In genomic region chr9:92438900-92439526, GRCh38 we compare ENCODE assay signal across 11 cellular contexts. TPM values are rescaled to one million over a fixed set of nuclear protein-coding genes. Genes with fewer than 3 reads are reported as not detected.
DNase-seq lines count a peak whose midpoint lies in the region; ATAC-seq, FAIRE-seq and TF ChIP-seq lines count a peak whose summit lies in the region.
"Had no signal": no experiment of that assay in that cellular context is flagged by ENCODE, and none has a peak within 500 bp of the region (broad histone marks: within the 10 kb centered on the region; RNA-seq: fewer than 3 reads in every experiment).

No MANE protein-coding gene starts in this region.

- FAIRE-seq in GM12891 (lab: Jason Lieb, UNC), result no peak

- TF ChIP-seq CTCF in HCT116 (IDR thresholded peaks at IDR 0.05 in 2 of 3, conservative IDR thresholded peaks at IDR 0.05 in 1 of 3; ENCODE audit: borderline replicate concordance in 1 of 3, insufficient read depth in 1 of 3, low read depth in 2 of 3, low read length in 2 of 3) (peak in 1 of 3 experiments; percentile 62; a peak in 2 of 6 replicates), astrocyte of the cerebellum (IDR thresholded peaks at IDR 0.05; ENCODE audit: low read depth, low read length, missing control alignments) (peak; percentile 15), lower lobe of right lung (IDR thresholded peaks at IDR 0.05) (peak; percentile 31), brain microvascular endothelial cell (IDR thresholded peaks at IDR 0.05; ENCODE audit: low read depth, low read length, missing control alignments) (no peak)

- H3K79me2 ChIP-seq in HCT116 (ENCODE audit: insufficient read depth, low read length), result no peaks in the 10 kb centered on the region

- no peaks in the 10 kb centered on the region for H3K27me3 ChIP-seq in HCT116 (ENCODE audit: insufficient read depth, low read length)
- no peaks in the 10 kb centered on the region for H3K27me3 ChIP-seq in lower lobe of right lung (ENCODE audit: low read depth)
- H3K27me3 ChIP-seq in brain microvascular endothelial cell (replicated peaks), result no peaks in the 10 kb centered on the region
- H3K27me3 ChIP-seq: thyroid gland had no signal

- no peaks in the 10 kb centered on the region for H3K4me1 ChIP-seq in HCT116 (ENCODE audit: control insufficient read depth in 1 of 2, insufficient read depth in 2 of 2, low read length in 2 of 2)
- no peaks in the 10 kb centered on the region for H3K4me1 ChIP-seq in lower lobe of right lung
- H3K4me1 ChIP-seq: thyroid gland had no signal

- in situ Hi-C loops in astrocyte of the cerebellum (cut with HindIII; ENCODE audit: low sequenced_read_pairs) (no loop called here), brain microvascular endothelial cell (cut with HindIII; ENCODE audit: low pct_ligation_motif_present, low sequenced_read_pairs) (no loop called here)

- H3K9me2 ChIP-seq in HCT116 (ENCODE audit: insufficient read depth), result no peaks in the 10 kb centered on the region

- CTCF ChIA-PET in HCT116 (lab: Charles Lee), result interaction anchor here (0.7 to 2.4 kb wide), 6 partner anchors 12 to 300 kb away, joined by 3 to 24 read pairs (median 4); partner anchors contain the start of gene CENPP

- H3K36me3 ChIP-seq in HCT116 (ENCODE audit: control insufficient read depth in 1 of 2, insufficient read depth in 2 of 2, low read length in 2 of 2) (no peaks in the 10 kb centered on the region), lower lobe of right lung (no peaks in the 10 kb centered on the region), brain microvascular endothelial cell (replicated peaks) (no peaks in the 10 kb centered on the region)
- H3K36me3 ChIP-seq: thyroid gland had no signal

- intact Hi-C loops in HCT116 (cut with micrococcal nuclease), result loop anchor here (2.0 to 5.0 kb wide), 2 partner anchors 110 to 302 kb away; no protein-coding TSS in a partner anchor
- intact Hi-C loops in lower lobe of right lung (cut with DNase I), result no loop called here

- DNase-seq in AG20443 (ENCODE audit: low spot score) (peak; percentile 22), HCT116 (ENCODE audit: low read depth, low spot score) (peak; percentile 3), astrocyte of the cerebellum (ENCODE audit: low read depth) (peak; percentile 12), lower lobe of right lung (no peak), brain microvascular endothelial cell (no peak), GM12891 (ENCODE audit: insufficient read length, low spot score) (no peak), 8988T (no peak)
- DNase-seq: activated effector memory CD4-positive, alpha-beta T cell treated with Interleukin-2 at 50 U/mL for 16 hours; thyroid gland had no signal

- H3K9me3 ChIP-seq in HCT116 (ENCODE audit: control insufficient read depth in 1 of 2, insufficient read depth in 1 of 2, low read depth in 1 of 2, low read length in 2 of 2), result no peaks in the 10 kb centered on the region
- no peaks in the 10 kb centered on the region for H3K9me3 ChIP-seq in lower lobe of right lung
- H3K9me3 ChIP-seq: thyroid gland had no signal

- H3K4me3 ChIP-seq in HCT116 (replicated peaks in 1 of 2; ENCODE audit: low read depth in 1 of 2, low read length in 2 of 2) (no peak overlapping the region), astrocyte of the cerebellum (ENCODE audit: low read depth, low read length) (no peak overlapping the region), lower lobe of right lung (no peak overlapping the region), brain microvascular endothelial cell (ENCODE audit: low read depth, low read length) (no peak overlapping the region)
- H3K4me3 ChIP-seq: thyroid gland had no signal

- no peak overlapping the region for H3K9ac ChIP-seq in HCT116 (ENCODE audit: low read length)

- TF ChIP-seq POLR2A in HCT116 (IDR thresholded peaks at IDR 0.05; ENCODE audit: borderline replicate concordance, extremely low read depth, insufficient read depth, insufficient read length) (no peak), GM12891 (IDR thresholded peaks at IDR 0.05; ENCODE audit: low read depth, low read length) (no peak)

- H3K27ac ChIP-seq in HCT116 (ENCODE audit: low read depth, low read length) (no peak overlapping the region), lower lobe of right lung (no peak overlapping the region), brain microvascular endothelial cell (no peak overlapping the region)
- H3K27ac ChIP-seq: thyroid gland had no signal

- H2AFZ ChIP-seq in HCT116 (ENCODE audit: low read depth, low read length, poor library complexity, severe bottlenecking), result no peak overlapping the region

- peak; percentile 59 for TF ChIP-seq RAD21 in HCT116 (IDR thresholded peaks at IDR 0.05; ENCODE audit: low read depth)

- POLR2A ChIA-PET in HCT116 (lab: Charles Lee), result interaction anchor here (1.2 kb wide), 1 partner anchor 113 kb away, joined by 4 read pairs; the partner anchor contains the start of gene CENPP

- H4K20me1 ChIP-seq in HCT116 (ENCODE audit: insufficient read depth), result no peaks in the 10 kb centered on the region

- ATAC-seq in HCT116, result no peak
- ATAC-seq in lower lobe of right lung, result no peak
- ATAC-seq in HG02884 (IDR thresholded peaks at IDR 0.05; ENCODE audit: unreplicated experiment), result no peak

- BruUV-seq in HCT116 (replicated peaks; lab: Mats Ljungman, UMichigan), result no TSS peak

- RAD21 ChIA-PET in HCT116 (lab: Charles Lee; ENCODE audit: low non-redundant PET in 1 of 2, low total read pairs in 2 of 2, uncharacterized antibody in 2 of 2, unreplicated experiment in 2 of 2), result interaction anchor here in 1 of 2 experiments (0.8 kb wide), 1 partner anchor 111 kb away, joined by 3 read pairs; no protein-coding TSS in a partner anchor

- no peak overlapping the region for H3K4me2 ChIP-seq in HCT116 (ENCODE audit: low read length)

TF ChIP-seq in HCT116, 20 proteins besides CTCF, POLR2A, EP300 and RAD21:
- TF ChIP-seq FOSL1 (IDR thresholded peaks at IDR 0.05; ENCODE audit: low read depth), result no peak
- no peak for TF ChIP-seq ZFX (IDR thresholded peaks at IDR 0.05)
- no peak for TF ChIP-seq EZH2phosphoT487 (IDR thresholded peaks at IDR 0.05; ENCODE audit: borderline replicate concordance)
- no peak for TF ChIP-seq SP1 (IDR thresholded peaks at IDR 0.05; ENCODE audit: low read depth)
- no peak for TF ChIP-seq EZH2 (IDR thresholded peaks at IDR 0.05)
- TF ChIP-seq SRF (IDR thresholded peaks at IDR 0.05; ENCODE audit: low read depth), result no peak
- no peak for TF ChIP-seq CEBPB (IDR thresholded peaks at IDR 0.05; ENCODE audit: low read depth)
- no peak for TF ChIP-seq EGR1 (IDR thresholded peaks at IDR 0.05; ENCODE audit: low read depth)
- TF ChIP-seq ZNF274 (IDR thresholded peaks at IDR 0.05; ENCODE audit: low read depth, low read length), result no peak

TF ChIP-seq in GM12891, 5 proteins besides CTCF, POLR2A, EP300 and RAD21:
- TF ChIP-seq SPI1 (IDR thresholded peaks at IDR 0.05; ENCODE audit: low read depth, low read length) (no peak), PAX5 (IDR thresholded peaks at IDR 0.05; ENCODE audit: insufficient read depth, low read length, severe bottlenecking) (no peak), POU2F2 (IDR thresholded peaks at IDR 0.05; ENCODE audit: low read depth, low read length) (no peak), POLR2AphosphoS5 (IDR thresholded peaks at IDR 0.05; ENCODE audit: low read depth, low read length) (no peak), TAF1 (IDR thresholded peaks at IDR 0.05; ENCODE audit: low read depth, low read length) (no peak)

RNA-seq across cellular contexts. Expression of gene OMD, which starts 14.7 kb away (rescaled TPM):
- total RNA-seq in HCT116 (2021; ENCODE audit: unreplicated experiment), result not detected
- not detected in 2 replicates for polyA plus RNA-seq in HCT116 (2012)
- 4.1 TPM for total RNA-seq in lower lobe of right lung
- not detected for polyA plus RNA-seq in GM12891 (2012; ENCODE audit: low read depth, missing spikeins)
- polyA plus RNA-seq: IgD-negative memory B cell had no signal

RNA-seq across cellular contexts. Expression of gene OGN, which starts 34.6 kb away (rescaled TPM):
- total RNA-seq in HCT116 (2021; ENCODE audit: unreplicated experiment) (0.15 TPM), lower lobe of right lung (15.3 TPM)
- polyA plus RNA-seq in HCT116 (2012), result not detected in 2 replicates
- polyA plus RNA-seq in GM12891 (2012; ENCODE audit: low read depth, missing spikeins), result not detected

RNA-seq across cellular contexts. Expression of gene ASPN, which starts 43.3 kb away (rescaled TPM):
- total RNA-seq in HCT116 (2021; ENCODE audit: unreplicated experiment) (not detected), lower lobe of right lung (2.3 TPM)
- not detected in 2 replicates for polyA plus RNA-seq in HCT116 (2012)
- not detected for polyA plus RNA-seq in GM12891 (2012; ENCODE audit: low read depth, missing spikeins)
- polyA plus RNA-seq: IgD-negative memory B cell had no signal

Comparison
In these comparisons a context has a peak if more than half of its experiments do, and no peak if none do; other contexts are left out.
1. DNase-seq: peak in AG20443 (single experiment), HCT116 (single experiment) and astrocyte of the cerebellum (single experiment); none in lower lobe of right lung (single experiment), brain microvascular endothelial cell (single experiment), GM12891 (single experiment) and 8988T (single experiment).
2. RNA of gene OGN, which starts 34.6 kb away (total RNA-seq): 15.3 TPM in lower lobe of right lung (single experiment); 0.15 TPM in HCT116 (single experiment); every median in the first group is over 10 times any median in the second.